In the genomic region with DNA sequence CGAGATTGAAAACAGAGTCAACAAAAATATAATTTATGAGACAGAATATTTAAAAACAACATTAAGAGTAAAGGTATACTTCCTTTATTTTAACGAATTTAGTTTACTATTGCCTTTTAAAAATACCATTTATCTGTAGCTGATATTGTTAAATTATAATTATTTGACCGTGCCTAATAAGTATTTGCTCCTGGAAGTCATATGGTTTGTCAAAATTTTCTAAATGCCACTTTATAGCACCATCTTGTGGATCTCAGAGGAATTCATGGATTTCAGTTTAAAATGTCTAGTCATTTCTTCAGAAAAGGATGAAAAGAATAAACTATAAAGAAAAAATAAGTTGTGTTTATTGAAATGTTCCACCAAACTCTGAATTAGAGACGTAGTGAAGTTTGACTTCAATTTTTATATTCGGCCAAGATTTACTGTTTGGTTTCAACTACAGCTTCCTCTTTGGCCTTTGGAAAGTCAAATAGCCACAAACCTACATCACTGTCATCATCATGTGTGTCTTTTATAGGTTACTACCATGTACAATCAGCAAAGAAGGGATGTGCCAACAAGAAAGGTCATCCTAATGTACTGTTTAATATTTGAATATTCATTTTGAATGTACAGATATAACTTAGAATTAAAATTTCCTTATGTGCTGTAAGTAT, we compare ENCODE assay signal across 8 cellular contexts. TPM values are rescaled to one million over a fixed set of nuclear protein-coding genes. Genes with fewer than 3 reads are reported as not detected.
DNase-seq lines count a peak whose midpoint lies in the region; ATAC-seq and TF ChIP-seq lines count a peak whose summit lies in the region.

No MANE protein-coding gene starts in this region.

- intact Hi-C loops in gastrocnemius medialis (cut with DNase I; ENCODE audit: low total_unique reads), result loop anchor here (10.0 kb wide), 1 partner anchor 156 kb away; no protein-coding TSS in a partner anchor

- H3K9me3 ChIP-seq in OCI-LY3 (ENCODE audit: insufficient read depth, low read length) (no peaks in the 10 kb centered on the region), gastrocnemius medialis (no peaks in the 10 kb centered on the region)

- ATAC-seq in gastrocnemius medialis (peak in 1 of 2 donors; percentile 14), GM18907 (IDR thresholded peaks at IDR 0.05; ENCODE audit: unreplicated experiment) (no peak)
- ATAC-seq in activated CD4-positive, CD25-positive, alpha-beta regulatory T cell treated with anti-CD3 and anti-CD28 coated beads, Interleukin-2, amount 50 U/mL, for 24 hours, result no peak

- TF ChIP-seq CTCF in GM13976 (IDR thresholded peaks at IDR 0.05; ENCODE audit: borderline replicate concordance, control extremely low read depth, extremely low read depth, insufficient read depth, missing control alignments) (peak; percentile 34), OCI-LY3 (IDR thresholded peaks at IDR 0.05; ENCODE audit: low read depth, low read length) (peak; percentile 80), gastrocnemius medialis (IDR thresholded peaks at IDR 0.05 in 4 of 5, conservative IDR thresholded peaks at IDR 0.05 in 1 of 5) (peak in 3 of 5 experiments; percentile 39 to 42 (median 42))

- no peaks in the 10 kb centered on the region for H3K36me3 ChIP-seq in OCI-LY3 (replicated peaks; ENCODE audit: low read depth, low read length)
- no peaks in the 10 kb centered on the region for H3K36me3 ChIP-seq in gastrocnemius medialis

- peaks cover 3% of the 10 kb centered on the region; the same call in 1 of the 2 replicates for H3K4me1 ChIP-seq in OCI-LY3 (ENCODE audit: low read length)
- peaks cover 4 to 5% of the 10 kb centered on the region in 2 donors for H3K4me1 ChIP-seq in gastrocnemius medialis

- no peak overlapping the region for H2AFZ ChIP-seq in OCI-LY3 (ENCODE audit: low read depth, low read length)

- H4K20me1 ChIP-seq in OCI-LY3 (ENCODE audit: insufficient read depth, low read length), result no peaks in the 10 kb centered on the region

- DNase-seq in A172 (ENCODE audit: low spot score) (peak; percentile 28), GM13976 (ENCODE audit: low spot score) (peak; percentile 25), erythroblast (lab: John Stamatoyannopoulos, UW) (peak; percentile 10 to 39), gastrocnemius medialis (no peak)
- no peak for DNase-seq in effector CD4-positive, alpha-beta T cell

- H3K79me2 ChIP-seq in OCI-LY3 (ENCODE audit: low read length), result no peaks in the 10 kb centered on the region

- H3K4me2 ChIP-seq in OCI-LY3 (ENCODE audit: low read length), result no peak overlapping the region

- H3K27ac ChIP-seq in OCI-LY3 (ENCODE audit: low read length) (no peak overlapping the region), gastrocnemius medialis (no peak overlapping the region)

- in situ Hi-C loops in GM13976 (cut with MboI; ENCODE audit: low sequenced_read_pairs, unreplicated experiment), result no loop called here
- in situ Hi-C loops in gastrocnemius medialis (cut with MboI; ENCODE audit: low sequenced_read_pairs in 4 of 4), result no loop called here

- H3K27me3 ChIP-seq in OCI-LY3 (ENCODE audit: low read depth, low read length), result 0 out of 2 replicates have a peak, but pooled peaks cover 3% of the 10 kb centered on the region
- H3K27me3 ChIP-seq in gastrocnemius medialis, result no peaks in the 10 kb centered on the region

- H3K4me3 ChIP-seq in OCI-LY3 (ENCODE audit: low read length) (no peak overlapping the region), gastrocnemius medialis (no peak overlapping the region)

- no peak overlapping the region for H3K9ac ChIP-seq in OCI-LY3 (ENCODE audit: low read length)

- TF ChIP-seq POLR2A in erythroblast (IDR thresholded peaks at IDR 0.05; ENCODE audit: low read length) (no peak), gastrocnemius medialis (IDR thresholded peaks at IDR 0.05) (no peak)

RNA-seq across cellular contexts. Expression of gene FTCDNL1, which starts 10.3 kb away (rescaled TPM):
- 2.9 and 4.2 TPM in 2 replicates for total RNA-seq in A172 (2014; rRNA removed; shearing (Covaris generic))
- total RNA-seq in gastrocnemius medialis, result 10 to 100 TPM in 3 of 4 donors, 1 to 10 TPM in 1; 7.9 to 21.9 (median 16.3) TPM

RNA-seq across cellular contexts. Expression of gene C2orf69, which starts 49.8 kb away (rescaled TPM):
- 26.5 and 28.6 TPM in 2 replicates for total RNA-seq in A172 (2014; rRNA removed; shearing (Covaris generic))
- total RNA-seq in gastrocnemius medialis, result 10 to 100 TPM in 2 of 4 donors, 1 to 10 TPM in 2; 5.5 to 11.4 (median 9.3) TPM

Comparison
In these comparisons a context has a peak if more than half of its experiments do, and no peak if none do; other contexts are left out.
1. DNase-seq: peak in A172 (single experiment), GM13976 (single experiment) and erythroblast (2 of 2); none in gastrocnemius medialis (0 of 2) and effector CD4-positive, alpha-beta T cell (single experiment).
2. Peak in every context shown above with its lines, with median percentiles within 50 percentile points of each other: CTCF ChIP-seq.